14 cellular contexts compared by ENCODE assay signal in the genomic region with DNA sequence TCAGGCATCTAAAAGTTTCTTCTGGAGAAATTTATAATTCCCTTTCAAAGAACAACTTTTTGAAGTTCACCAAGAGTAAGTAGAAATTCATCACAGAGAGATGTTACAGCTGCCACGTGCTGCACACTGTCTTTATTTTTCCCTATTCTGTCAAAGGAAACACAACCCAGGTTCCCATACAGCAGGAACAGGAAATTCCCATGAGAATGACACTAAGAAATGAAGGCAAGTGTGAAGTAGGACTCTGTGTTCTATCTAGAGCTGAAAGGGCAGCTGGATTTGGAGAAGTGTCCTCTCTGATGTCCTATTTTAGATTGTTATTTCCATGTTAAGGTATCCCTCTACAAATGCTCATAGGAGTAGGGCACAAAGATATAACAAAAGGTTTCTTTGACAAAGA. TPM values are rescaled to one million over a fixed set of nuclear protein-coding genes. Genes with fewer than 3 reads are reported as not detected.
DNase-seq lines count a peak whose midpoint lies in the region; ATAC-seq and TF ChIP-seq lines count a peak whose summit lies in the region.
"Had no signal": no experiment of that assay in that cellular context is flagged by ENCODE, and none has a peak within 500 bp of the region (broad histone marks: within the 10 kb centered on the region; RNA-seq: fewer than 3 reads in every experiment).

No MANE protein-coding gene starts in this region.

- no peak overlapping the region for H3K4ac ChIP-seq in mesenchymal stem cell (ENCODE audit: low read depth in 1 of 2, low read length in 2 of 2)

- H3K14ac ChIP-seq in mesenchymal stem cell (ENCODE audit: low read length in 2 of 2) = no peak overlapping the region

- H3K36me3 ChIP-seq in left ventricle myocardium inferior (peaks cover 3% of the 10 kb centered on the region), gastroesophageal sphincter (no peaks in the 10 kb centered on the region), mesenchymal stem cell (ENCODE audit: control insufficient read depth in 1 of 2, insufficient read depth in 2 of 2, low read depth in 1 of 2, low read length in 2 of 2) (no peaks in the 10 kb centered on the region)
- H3K36me3 ChIP-seq: BE2C had no signal

- DNase-seq in left ventricle myocardium inferior = no peak
- DNase-seq in cardiac septum (ENCODE audit: low spot score) = no peak
- DNase-seq in mesenchymal stem cell = peak; percentile 12
- no peak for DNase-seq in C1 segment of cervical spinal cord (lab: John Stamatoyannopoulos, UW)
- DNase-seq in HT-29 (ENCODE audit: low spot score) = no peak
- DNase-seq: ACHN; BE2C; Caco-2; CD4-positive, alpha-beta T cell; HCEC 1CT; IMR-90 had no signal

- H3K4me1 ChIP-seq in left ventricle myocardium inferior (no peaks in the 10 kb centered on the region), gastroesophageal sphincter (peaks cover 0 to 8% (median 0%) of the 10 kb centered on the region in 3 donors), mesenchymal stem cell (ENCODE audit: control insufficient read depth, insufficient read depth, low read depth, low read length) (no peaks in the 10 kb centered on the region)
- H3K4me1 ChIP-seq: BE2C, Caco-2 had no signal

- no peak overlapping the region for H3K18ac ChIP-seq in mesenchymal stem cell (ENCODE audit: low read depth in 1 of 2, low read length in 2 of 2)

- H2BK15ac ChIP-seq in mesenchymal stem cell (ENCODE audit: low read depth, poor library complexity, severe bottlenecking) = no peak overlapping the region

- H2AK5ac ChIP-seq in mesenchymal stem cell (ENCODE audit: low read length, severe bottlenecking) = no peak overlapping the region

- H3K9ac ChIP-seq in mesenchymal stem cell (ENCODE audit: low read length) = no peak overlapping the region

- ATAC-seq in gastroesophageal sphincter = peak; percentile 51
- ATAC-seq: GM23338 had no signal

- H2BK12ac ChIP-seq in mesenchymal stem cell (ENCODE audit: low read length in 2 of 2) = no peak overlapping the region

- H3K27ac ChIP-seq in left ventricle myocardium inferior (replicated peaks) = peak overlapping the region; percentile 43
- H3K27ac ChIP-seq in gastroesophageal sphincter = peak overlapping the region in 3 of 4 donors; percentile 12 to 31 (median 16)
- H3K27ac ChIP-seq in mesenchymal stem cell (ENCODE audit: low read length, poor library complexity, severe bottlenecking) = no peak overlapping the region
- H3K27ac ChIP-seq: C4-2B had no signal

- intact Hi-C loops in left ventricle myocardium inferior (cut with micrococcal nuclease) (no loop called here), cardiac septum (cut with DNase I) (no loop called here)

- no peak for TF ChIP-seq CTCF in left ventricle myocardium inferior (IDR thresholded peaks at IDR 0.05; ENCODE audit: borderline replicate concordance)
- no peak for TF ChIP-seq CTCF in gastroesophageal sphincter (IDR thresholded peaks at IDR 0.05)

- H2BK120ac ChIP-seq in mesenchymal stem cell (ENCODE audit: low read depth, low read length) = no peak overlapping the region

- H3K4me3 ChIP-seq in left ventricle myocardium inferior (no peak overlapping the region), gastroesophageal sphincter (no peak overlapping the region), mesenchymal stem cell (ENCODE audit: insufficient read depth in 1 of 2, low read depth in 1 of 2, low read length in 2 of 2) (no peak overlapping the region)
- H3K4me3 ChIP-seq: GM23338 had no signal

- no peak for TF ChIP-seq EP300 in gastroesophageal sphincter (IDR thresholded peaks at IDR 0.05)

- no peak overlapping the region for H3K23ac ChIP-seq in mesenchymal stem cell (ENCODE audit: low read length in 2 of 2)

- no peaks in the 10 kb centered on the region for H3K79me1 ChIP-seq in mesenchymal stem cell (replicated peaks; ENCODE audit: low read length, poor library complexity, severe bottlenecking)

- H4K8ac ChIP-seq in mesenchymal stem cell (ENCODE audit: low read length) = no peak overlapping the region

- peaks cover 6% of the 10 kb centered on the region for H3K9me3 ChIP-seq in left ventricle myocardium inferior (replicated peaks)
- no peaks in the 10 kb centered on the region for H3K9me3 ChIP-seq in gastroesophageal sphincter
- peaks cover 3% of the 10 kb centered on the region for H3K9me3 ChIP-seq in mesenchymal stem cell (ENCODE audit: control insufficient read depth, low read length)
- H3K9me3 ChIP-seq: BE2C, Caco-2 had no signal

- no peak overlapping the region for H3K4me2 ChIP-seq in mesenchymal stem cell (ENCODE audit: low read length, poor library complexity, severe bottlenecking)
- H3K4me2 ChIP-seq: GM23338 had no signal

- no peak overlapping the region for H2BK5ac ChIP-seq in mesenchymal stem cell (ENCODE audit: low read depth, low read length, poor library complexity, severe bottlenecking)

- WGBS in gastroesophageal sphincter (ENCODE audit: low coverage in 1 of 2), 2 donors = 0% methylated on average over 1 of the region's 1 CpG
- WGBS in mesenchymal stem cell = 0% methylated on average over 1 of the region's 1 CpG

- TF ChIP-seq POLR2A in gastroesophageal sphincter (IDR thresholded peaks at IDR 0.05) = no peak

- no peak overlapping the region for H2AFZ ChIP-seq in mesenchymal stem cell (ENCODE audit: low read depth, low read length)
- H2AFZ ChIP-seq: GM23338 had no signal

- no peak overlapping the region for H4K91ac ChIP-seq in mesenchymal stem cell (ENCODE audit: low read length)

- H3K27me3 ChIP-seq in left ventricle myocardium inferior (ENCODE audit: low read depth) (no peaks in the 10 kb centered on the region), gastroesophageal sphincter (no peaks in the 10 kb centered on the region), mesenchymal stem cell (ENCODE audit: control insufficient read depth in 1 of 2, insufficient read depth in 1 of 2, low read length in 2 of 2) (no peaks in the 10 kb centered on the region)
- H3K27me3 ChIP-seq: BE2C had no signal

RNA-seq across cellular contexts. Expression of a gene that starts 58.8 kb away (rescaled TPM):
- total RNA-seq in left ventricle myocardium inferior (7.8 TPM), cardiac septum (4.3 TPM), gastroesophageal sphincter (10 to 100 TPM; 34.4 to 62.4 (median 54.9) TPM)
- polyA plus RNA-seq in mesenchymal stem cell (2013, experiment 1 of 2) = 7.7 TPM
- polyA plus RNA-seq in mesenchymal stem cell (2013, experiment 2 of 2) = 7.5 TPM
- total RNA-seq in HT-29 (2014; rRNA removed; shearing (Covaris generic)) = not detected in 2 replicates
